Comparison of ENCODE assay signal across 8 cellular contexts in genomic region chr5:128083811-128084227, GRCh38. TPM values are rescaled to one million over a fixed set of nuclear protein-coding genes. Genes with fewer than 3 reads are reported as not detected.
DNase-seq lines count a peak whose midpoint lies in the region; ATAC-seq, FAIRE-seq and TF ChIP-seq lines count a peak whose summit lies in the region.

No MANE protein-coding gene starts in this region.

- peak; percentile 33; the same call in 2 of the 3 replicates for TF ChIP-seq CTCF in GM12872 (IDR thresholded peaks at IDR 0.05; ENCODE audit: insufficient read depth, low read depth, low read length)
- TF ChIP-seq CTCF in LNCAP (IDR thresholded peaks at IDR 0.05), result peak; percentile 49
- TF ChIP-seq CTCF in mucosa of descending colon (IDR thresholded peaks at IDR 0.05), result no peak

- H3K4me3 ChIP-seq in mucosa of descending colon, result peak overlapping the region; percentile 81

- ATAC-seq in GM21737 (IDR thresholded peaks at IDR 0.05; ENCODE audit: unreplicated experiment) (peak; percentile 37), mucosa of descending colon (peak; percentile 31)

- intact Hi-C loops in mucosa of descending colon (cut with DNase I, micrococcal nuclease), result no loop called here

- no peaks in the 10 kb centered on the region for H3K36me3 ChIP-seq in mucosa of descending colon (ENCODE audit: low read depth)

- DNase-seq in ecto neural progenitor cell (ENCODE audit: low spot score) (peak; percentile 87), mucosa of descending colon (no peak), RCC 7860 (ENCODE audit: low spot score) (no peak), CD1c-positive myeloid dendritic cell (ENCODE audit: extremely low spot score) (no peak), DMS79 treated with DMSO at 0.1 percent for 48 hours (lab: John Stamatoyannopoulos, UW) (no peak)

- H3K4me1 ChIP-seq in mucosa of descending colon (ENCODE audit: low read depth), result peaks cover 21% of the 10 kb centered on the region

- H3K9me3 ChIP-seq in mucosa of descending colon, result no peaks in the 10 kb centered on the region

- no peak for FAIRE-seq in RCC 7860 (lab: Jason Lieb, UNC)

RNA-seq across cellular contexts. Expression of gene SLC12A2, which starts 0.3 kb away (rescaled TPM):
- total RNA-seq in mucosa of descending colon, result 100 to 1,000 TPM in 2 of 3 donors, 10 to 100 TPM in 1; 67.6 to 207 (median 151) TPM
